8 cellular contexts compared by ENCODE assay signal in genomic region chr17:59893617-59894100, GRCh38. TPM values are rescaled to one million over a fixed set of nuclear protein-coding genes. Genes with fewer than 3 reads are reported as not detected.
DNase-seq lines count a peak whose midpoint lies in the region; ATAC-seq and TF ChIP-seq lines count a peak whose summit lies in the region.

No MANE protein-coding gene starts in this region.

- H3K36me3 ChIP-seq in neuron (ENCODE audit: insufficient read depth, low read length) = peaks cover 6% of the 10 kb centered on the region

- TF ChIP-seq CTCF in WI38 (IDR thresholded peaks at IDR 0.05; ENCODE audit: low read depth, low read length) (no peak), fibroblast of the aortic adventitia (IDR thresholded peaks at IDR 0.05; ENCODE audit: insufficient read depth, low read length) (no peak)

- peak overlapping the region; percentile 97 for H3K27ac Mint-ChIP-seq in activated CD4-positive, alpha-beta T cell treated with anti-CD3 and anti-CD28 coated beads for 36 hours

- CTCF ChIA-PET in activated CD4-positive, alpha-beta T cell treated with anti-CD3 and anti-CD28 coated beads for 36 hours (lab: Charles Lee) = interaction anchor here (1.0 to 1.8 kb wide), 6 partner anchors 12 to 276 kb away, joined by 3 to 6 read pairs (median 4); no protein-coding TSS in a partner anchor

- peaks cover 18% of the 10 kb centered on the region for H3K4me1 ChIP-seq in neuron (ENCODE audit: insufficient read depth, low read length)

- peak; percentile 57 for DNase-seq in activated CD4-positive, alpha-beta T cell treated with anti-CD3 and anti-CD28 coated beads for 36 hours
- no peak for DNase-seq in activated CD4-positive, alpha-beta T cell treated with anti-CD3 and anti-CD28 coated beads for 4 hours
- peak; percentile 17 for DNase-seq in fibroblast of the aortic adventitia (ENCODE audit: low read depth)

- peak overlapping the region; percentile 43 for H2AFZ ChIP-seq in neuron (ENCODE audit: low read depth, low read length)

- POLR2A ChIA-PET in activated CD4-positive, alpha-beta T cell treated with anti-CD3 and anti-CD28 coated beads for 36 hours (lab: Charles Lee) = interaction anchor here (0.5 to 1.5 kb wide), 5 partner anchors 30 to 518 kb away, joined by 3 to 6 read pairs (median 4); partner anchors contain the start of gene RNFT1

- peaks cover 27% of the 10 kb centered on the region for H3K36me3 Mint-ChIP-seq in activated CD4-positive, alpha-beta T cell treated with anti-CD3 and anti-CD28 coated beads for 36 hours (ENCODE audit: low read depth)

- no peaks in the 10 kb centered on the region for H3K27me3 ChIP-seq in neuron (ENCODE audit: insufficient read depth, low read length)

- H3K4me3 ChIP-seq in WI38 (ENCODE audit: low read depth, low read length) (peak overlapping the region; percentile 96), fibroblast of the aortic adventitia (ENCODE audit: low read depth, low read length) (peak overlapping the region; percentile 91), neuron (ENCODE audit: low read length) (peak overlapping the region; percentile 80)

- peak; percentile 3 for ATAC-seq in activated CD4-positive, alpha-beta T cell treated with anti-CD3 and anti-CD28 coated beads for 36 hours
- ATAC-seq in HG03442 (IDR thresholded peaks at IDR 0.05; ENCODE audit: unreplicated experiment) = peak; percentile 9
- ATAC-seq in GM18870 (IDR thresholded peaks at IDR 0.05; ENCODE audit: unreplicated experiment) = no peak
- ATAC-seq in GM18873 (IDR thresholded peaks at IDR 0.05; ENCODE audit: low FRiP score, unreplicated experiment) = no peak

- no peaks in the 10 kb centered on the region for H3K9me3 Mint-ChIP-seq in activated CD4-positive, alpha-beta T cell treated with anti-CD3 and anti-CD28 coated beads for 36 hours (ENCODE audit: low read depth)

- H3K4me1 Mint-ChIP-seq in activated CD4-positive, alpha-beta T cell treated with anti-CD3 and anti-CD28 coated beads for 36 hours = peaks cover 41% of the 10 kb centered on the region

- H3K4me3 Mint-ChIP-seq in activated CD4-positive, alpha-beta T cell treated with anti-CD3 and anti-CD28 coated beads for 36 hours = peak overlapping the region; percentile 99

- H3K9me3 ChIP-seq in neuron (ENCODE audit: low read length) = no peaks in the 10 kb centered on the region

- intact Hi-C loops in activated CD4-positive, alpha-beta T cell treated with anti-CD3 and anti-CD28 coated beads for 36 hours (cut with DNase I, micrococcal nuclease) = loop anchor here (1.0 to 5.0 kb wide), 14 partner anchors 46 to 784 kb away; partner anchors contain the start of genes CLTC (in 2 of the 2), PTRH2 (in 2 of the 2), VMP1 (in 2 of the 2) and BCAS3 (in 1 of the 2)

- H3K27me3 Mint-ChIP-seq in activated CD4-positive, alpha-beta T cell treated with anti-CD3 and anti-CD28 coated beads for 36 hours = no peaks in the 10 kb centered on the region

RNA-seq across cellular contexts. Expression of gene RPS6KB1, which starts 0.7 kb away (rescaled TPM):
- total RNA-seq in activated CD4-positive, alpha-beta T cell treated with anti-CD3 and anti-CD28 coated beads for 36 hours = 10 to 100 TPM; 52.6 to 54.5 TPM
- total RNA-seq in fibroblast of the aortic adventitia (ENCODE audit: low replicate concordance) = 23.2 and 23.9 TPM in 2 replicates

RNA-seq across cellular contexts. Expression of gene TUBD1, which starts 0.9 kb away (rescaled TPM):
- 10 to 100 TPM; 10.6 to 11.0 TPM for total RNA-seq in activated CD4-positive, alpha-beta T cell treated with anti-CD3 and anti-CD28 coated beads for 36 hours
- total RNA-seq in fibroblast of the aortic adventitia (ENCODE audit: low replicate concordance) = 4.0 and 6.9 TPM in 2 replicates

Comparison
In these comparisons a context has a peak if more than half of its experiments do, and no peak if none do; other contexts are left out.
1. DNase-seq: peak in activated CD4-positive, alpha-beta T cell treated with anti-CD3 and anti-CD28 coated beads for 36 hours (single experiment) and fibroblast of the aortic adventitia (single experiment); none in activated CD4-positive, alpha-beta T cell treated with anti-CD3 and anti-CD28 coated beads for 4 hours (0 of 2).
2. ATAC-seq: peak in activated CD4-positive, alpha-beta T cell treated with anti-CD3 and anti-CD28 coated beads for 36 hours (single experiment) and HG03442 (single experiment); none in GM18870 (single experiment) and GM18873 (single experiment).
3. Peak in every context shown above with its lines, with median percentiles within 50 percentile points of each other: H3K4me3 ChIP-seq.